In genomic region chr3:111608378-111608777, GRCh38 we compare ENCODE assay signal across 1 cellular context.
TF ChIP-seq lines count a peak whose summit lies in the region.

No MANE protein-coding gene starts in this region.

TF ChIP-seq in HCT116, 20 proteins besides CTCF, POLR2A, EP300 and RAD21 (continued from another document):
- TF ChIP-seq, protein P1, sequence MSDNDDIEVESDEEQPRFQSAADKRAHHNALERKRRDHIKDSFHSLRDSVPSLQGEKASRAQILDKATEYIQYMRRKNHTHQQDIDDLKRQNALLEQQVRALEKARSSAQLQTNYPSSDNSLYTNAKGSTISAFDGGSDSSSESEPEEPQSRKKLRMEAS (IDR thresholded peaks at IDR 0.05), result no peak
- TF ChIP-seq CEBPB (IDR thresholded peaks at IDR 0.05; ENCODE audit: low read depth) (no peak), ATF3 (IDR thresholded peaks at IDR 0.05) (no peak), JUND (IDR thresholded peaks at IDR 0.05) (no peak), SP1 (IDR thresholded peaks at IDR 0.05; ENCODE audit: low read depth) (no peak), POLR2AphosphoS5 (IDR thresholded peaks at IDR 0.05; ENCODE audit: low read depth, low read length) (no peak), EGR1 (IDR thresholded peaks at IDR 0.05; ENCODE audit: low read depth) (no peak), EZH2 (IDR thresholded peaks at IDR 0.05) (no peak), EZH2phosphoT487 (IDR thresholded peaks at IDR 0.05; ENCODE audit: borderline replicate concordance) (no peak), YY1 (IDR thresholded peaks at IDR 0.05; ENCODE audit: extremely low read depth, insufficient replicate concordance, low read depth, low read length) (no peak), SIN3A (IDR thresholded peaks at IDR 0.05; ENCODE audit: low read depth) (no peak), ZFX (IDR thresholded peaks at IDR 0.05) (no peak), REST (IDR thresholded peaks at IDR 0.05; ENCODE audit: low read depth) (no peak), ZNF274 (IDR thresholded peaks at IDR 0.05; ENCODE audit: low read depth, low read length) (no peak), CBX3 (IDR thresholded peaks at IDR 0.05; ENCODE audit: low read depth) (no peak), SRF (IDR thresholded peaks at IDR 0.05; ENCODE audit: low read depth) (no peak), FOSL1 (IDR thresholded peaks at IDR 0.05; ENCODE audit: low read depth) (no peak)
- TF ChIP-seq, protein P2, sequence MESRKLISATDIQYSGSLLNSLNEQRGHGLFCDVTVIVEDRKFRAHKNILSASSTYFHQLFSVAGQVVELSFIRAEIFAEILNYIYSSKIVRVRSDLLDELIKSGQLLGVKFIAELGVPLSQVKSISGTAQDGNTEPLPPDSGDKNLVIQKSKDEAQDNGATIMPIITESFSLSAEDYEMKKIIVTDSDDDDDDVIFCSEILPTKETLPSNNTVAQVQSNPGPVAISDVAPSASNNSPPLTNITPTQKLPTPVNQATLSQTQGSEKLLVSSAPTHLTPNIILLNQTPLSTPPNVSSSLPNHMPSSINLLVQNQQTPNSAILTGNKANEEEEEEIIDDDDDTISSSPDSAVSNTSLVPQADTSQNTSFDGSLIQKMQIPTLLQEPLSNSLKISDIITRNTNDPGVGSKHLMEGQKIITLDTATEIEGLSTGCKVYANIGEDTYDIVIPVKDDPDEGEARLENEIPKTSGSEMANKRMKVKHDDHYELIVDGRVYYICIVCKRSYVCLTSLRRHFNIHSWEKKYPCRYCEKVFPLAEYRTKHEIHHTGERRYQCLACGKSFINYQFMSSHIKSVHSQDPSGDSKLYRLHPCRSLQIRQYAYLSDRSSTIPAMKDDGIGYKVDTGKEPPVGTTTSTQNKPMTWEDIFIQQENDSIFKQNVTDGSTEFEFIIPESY (IDR thresholded peaks at IDR 0.05; ENCODE audit: extremely low read depth, insufficient replicate concordance, low read length), result no peak
TF ChIP-seq in HCT116: peak in this region for 0.
